22 cellular contexts compared by ENCODE assay signal in genomic region chr14:25943329-25943728, GRCh38.
"Had no signal": no experiment of that assay in that cellular context is flagged by ENCODE, and none has a peak within 500 bp of the region (broad histone marks: within the 10 kb centered on the region; RNA-seq: fewer than 3 reads in every experiment).

No MANE protein-coding gene starts in this region.

- H3K27me3 Mint-ChIP-seq: dendritic cell treated with granulocyte-macrophage colony-stimulating factor and Interleukin-4, amounts not matched to agents 40 ng/mL and 50 ng/mL, for 4 days; effector memory CD8-positive, alpha-beta T cell had no signal

- H3K9me3 ChIP-seq: esophagus squamous epithelium, heart left ventricle, neutrophil, psoas muscle, right lobe of liver, suprapubic skin, thyroid gland, upper lobe of left lung, uterus had no signal

- DNase-seq: effector memory CD8-positive, alpha-beta T cell; esophagus squamous epithelium; foreskin melanocyte; heart left ventricle; hippocampal formation; islet precursor cell; mammary epithelial cell; natural killer cell; psoas muscle; retina; right lobe of liver; stimulated activated CD4-positive, alpha-beta T cell treated with anti-CD3 and anti-CD28 coated beads, Interleukin-4, amount 100 ng/mL, for 1 hour; stimulated activated CD8-positive, alpha-beta memory T cell treated with anti-CD3 and anti-CD28 coated beads, Interleukin-4, amount 100 ng/mL, for 48 hours; stimulated activated naive CD8-positive, alpha-beta T cell treated with anti-CD3 and anti-CD28 coated beads, Interleukin-15, Interleukin-2, amounts not matched to agents 100 U/mL and 50 U/mL, for 24 hours; thyroid gland; upper lobe of left lung; uterus had no signal

- H3K4me3 ChIP-seq: esophagus squamous epithelium, heart left ventricle, psoas muscle, right lobe of liver, suprapubic skin, thyroid gland, upper lobe of left lung, uterus had no signal

- H3K4me1 Mint-ChIP-seq: natural killer cell; stimulated activated effector memory CD8-positive, alpha-beta T cell treated with anti-CD3 and anti-CD28 coated beads, Interleukin-12 subunit alpha, Interleukin-12 subunit beta, amount 100 ng/mL, for 72 hours had no signal

- H3K4me1 ChIP-seq: esophagus squamous epithelium, heart left ventricle, psoas muscle, right lobe of liver, suprapubic skin, thyroid gland, upper lobe of left lung, uterus had no signal

- H3K4me3 Mint-ChIP-seq: dendritic cell treated with granulocyte-macrophage colony-stimulating factor and Interleukin-4, amounts not matched to agents 40 ng/mL and 50 ng/mL, for 4 days; effector memory CD8-positive, alpha-beta T cell; natural killer cell; stimulated activated effector memory CD8-positive, alpha-beta T cell treated with anti-CD3 and anti-CD28 coated beads, Interleukin-12 subunit alpha, Interleukin-12 subunit beta, amount 100 ng/mL, for 72 hours had no signal

- H3K27ac ChIP-seq: esophagus squamous epithelium, heart left ventricle, neutrophil, psoas muscle, right lobe of liver, suprapubic skin, thyroid gland, upper lobe of left lung, uterus had no signal

- H3K27ac Mint-ChIP-seq: dendritic cell treated with granulocyte-macrophage colony-stimulating factor and Interleukin-4, amounts not matched to agents 40 ng/mL and 50 ng/mL, for 4 days; effector memory CD8-positive, alpha-beta T cell; natural killer cell; stimulated activated effector memory CD8-positive, alpha-beta T cell treated with anti-CD3 and anti-CD28 coated beads, Interleukin-12 subunit alpha, Interleukin-12 subunit beta, amount 100 ng/mL, for 72 hours had no signal

- H3K9me3 Mint-ChIP-seq: dendritic cell treated with granulocyte-macrophage colony-stimulating factor and Interleukin-4, amounts not matched to agents 40 ng/mL and 50 ng/mL, for 4 days had no signal

- H3K36me3 ChIP-seq: esophagus squamous epithelium, heart left ventricle, neutrophil, right lobe of liver, suprapubic skin, thyroid gland, upper lobe of left lung, uterus had no signal

- H3K27me3 ChIP-seq: esophagus squamous epithelium, heart left ventricle, neutrophil, right lobe of liver, suprapubic skin, thyroid gland, upper lobe of left lung, uterus had no signal

- H3K36me3 Mint-ChIP-seq: natural killer cell; stimulated activated effector memory CD8-positive, alpha-beta T cell treated with anti-CD3 and anti-CD28 coated beads, Interleukin-12 subunit alpha, Interleukin-12 subunit beta, amount 100 ng/mL, for 72 hours had no signal

- ATAC-seq: effector memory CD8-positive, alpha-beta T cell; heart left ventricle; left lobe of liver; natural killer cell; psoas muscle; right lobe of liver; stimulated activated effector memory CD8-positive, alpha-beta T cell treated with anti-CD3 and anti-CD28 coated beads, Interleukin-12 subunit alpha, Interleukin-12 subunit beta, amount 100 ng/mL, for 72 hours; stimulated activated naive CD8-positive, alpha-beta T cell treated with anti-CD3 and anti-CD28 coated beads, Interleukin-15, Interleukin-2, amounts not matched to agents 100 U/mL and 50 U/mL, for 24 hours had no signal
